ENCODE assay signal across 8 cellular contexts in genomic region chr15:32730677-32731654, GRCh38. TPM values are rescaled to one million over a fixed set of nuclear protein-coding genes. Genes with fewer than 3 reads are reported as not detected.
DNase-seq lines count a peak whose midpoint lies in the region; ATAC-seq, FAIRE-seq and TF ChIP-seq lines count a peak whose summit lies in the region.

No MANE protein-coding gene starts in this region.

- H3K4me1 ChIP-seq in H1 (replicated peaks in 1 of 4; ENCODE audit: control insufficient read depth in 3 of 4, insufficient read depth in 4 of 4, low read length in 3 of 4) (peaks cover 0 to 11% (median 6%) of the 10 kb centered on the region in 4 experiments; a peak in 5 of 7 replicates), esophagus squamous epithelium (peaks cover 0 to 10% (median 0%) of the 10 kb centered on the region in 3 donors)
- H3K4me1 ChIP-seq in CD8-positive, alpha-beta memory T cell (ENCODE audit: insufficient read depth, low read length): no peaks in the 10 kb centered on the region

- no peaks in the 10 kb centered on the region for H3K36me3 Mint-ChIP-seq in naive B cell
- H3K36me3 Mint-ChIP-seq in CD8-positive, alpha-beta memory T cell: no peaks in the 10 kb centered on the region

- no peak overlapping the region for H4K91ac ChIP-seq in H1 (replicated peaks; ENCODE audit: insufficient read length, low read length)

- no peak overlapping the region for H2AK5ac ChIP-seq in H1 (ENCODE audit: low read depth, low read length)

- H3K56ac ChIP-seq in H1 (replicated peaks; ENCODE audit: insufficient read length, low read depth, low read length): no peak overlapping the region

- TF ChIP-seq EP300 in H1 (IDR thresholded peaks at IDR 0.05; ENCODE audit: borderline replicate concordance in 1 of 2, low read depth in 2 of 2, low read length in 2 of 2): no peak

- WGBS in H1 (ENCODE audit: extremely low coverage in 1 of 2, insufficient coverage in 1 of 2, insufficient read length in 1 of 2, insufficient replicate concordance in 2 of 2, low coverage in 1 of 2, low lambda C conversion rate in 2 of 2, missing lambda C conversion rate in 1 of 2), 2 experiments: 51% methylated on average over 27 of the region's 27 CpGs; no CpG with 5 or more reads in 1 of the 2 experiments
- WGBS in esophagus squamous epithelium, 2 donors: 62 to 71% methylated on average over 12 to 19 of the region's 27 CpGs

- no peaks in the 10 kb centered on the region for H4K20me1 ChIP-seq in H1 (replicated peaks in 1 of 2; ENCODE audit: control insufficient read depth in 1 of 2, insufficient read depth in 2 of 2, low read length in 2 of 2)

- H3K4me3 ChIP-seq in H1 (ENCODE audit: extremely low read depth in 1 of 4, insufficient read depth in 2 of 4, low read depth in 3 of 4, low read length in 4 of 4): no peak overlapping the region
- no peak overlapping the region for H3K4me3 ChIP-seq in CD8-positive, alpha-beta memory T cell (ENCODE audit: low read length)
- H3K4me3 ChIP-seq in esophagus squamous epithelium: no peak overlapping the region

- H3K4ac ChIP-seq in H1 (replicated peaks; ENCODE audit: insufficient read length, low read depth, low read length): no peak overlapping the region

- no peak for TF ChIP-seq CTCF in H1 (IDR thresholded peaks at IDR 0.05; ENCODE audit: control extremely low read depth in 1 of 3, insufficient read depth in 1 of 3, low read depth in 1 of 3, low read length in 3 of 3)
- no peak for TF ChIP-seq CTCF in esophagus squamous epithelium (IDR thresholded peaks at IDR 0.05)

- 0 out of 2 replicates have a peak overlapping the region, but pooled peaks have one; percentile 55 for H2BK15ac ChIP-seq in H1 (ENCODE audit: low read length)

- H3K4me2 ChIP-seq in H1 (ENCODE audit: insufficient read depth in 1 of 2, low read depth in 2 of 2, low read length in 2 of 2): peak overlapping the region; percentile 57 to 66

- no peak overlapping the region for H4K5ac ChIP-seq in H1 (ENCODE audit: insufficient read length, low read depth, low read length)

- DNase-seq in DMS53 treated with DMSO at 0.1 percent for 48 hours (lab: John Stamatoyannopoulos, UW; ENCODE audit: unreplicated experiment) (peak; percentile 39), NCI-H2171 treated with DMSO at 0.1 percent for 48 hours (lab: John Stamatoyannopoulos, UW) (peak; percentile 62), H1 (ENCODE audit: low read depth in 1 of 2, low spot score in 2 of 2) (peak in 1 of 2 experiments; percentile 85), naive B cell (no peak), NOMO-1 treated with dmso at 0.1 percent for 144 hours (lab: John Stamatoyannopoulos, UW; ENCODE audit: unreplicated experiment) (no peak), esophagus squamous epithelium (lab: John Stamatoyannopoulos, UW) (no peak)
- DNase-seq in CD8-positive, alpha-beta memory T cell: no peak

- H3K9me3 ChIP-seq in H1 (ENCODE audit: insufficient read depth in 2 of 2, low read depth in 1 of 2, low read length in 1 of 2) (no peaks in the 10 kb centered on the region), esophagus squamous epithelium (peaks cover 0 to 5% (median 0%) of the 10 kb centered on the region in 3 donors)
- H3K9me3 ChIP-seq in CD8-positive, alpha-beta memory T cell (ENCODE audit: low read length): no peaks in the 10 kb centered on the region

- peak overlapping the region; percentile 86; the same call in 1 of the 2 replicates for H2BK12ac ChIP-seq in H1 (ENCODE audit: low read depth, low read length)

- peaks cover 0 to 4% (median 0%) of the 10 kb centered on the region in 3 donors for H3K4me1 Mint-ChIP-seq in naive B cell
- H3K4me1 Mint-ChIP-seq in CD8-positive, alpha-beta memory T cell: no peaks in the 10 kb centered on the region

- H3K27ac ChIP-seq in H1 (ENCODE audit: low read depth, low read length) (no peak overlapping the region), esophagus squamous epithelium (no peak overlapping the region)
- H3K27ac ChIP-seq in CD8-positive, alpha-beta memory T cell (ENCODE audit: low read depth, low read length): no peak overlapping the region

- no peak for TF ChIP-seq POLR2A in H1 (IDR thresholded peaks at IDR 0.05; ENCODE audit: control extremely low read depth in 1 of 2, low read depth in 2 of 2, low read length in 2 of 2)
- no peak for TF ChIP-seq POLR2A in esophagus squamous epithelium (IDR thresholded peaks at IDR 0.05)

- H3K4me3 Mint-ChIP-seq in naive B cell: peak overlapping the region in 5 of 8 donors; percentile 10 to 50 (median 33)
- no peak overlapping the region for H3K4me3 Mint-ChIP-seq in CD8-positive, alpha-beta memory T cell

- H3K27me3 Mint-ChIP-seq in naive B cell: peaks cover 28 to 71% (median 46%) of the 10 kb centered on the region in 3 donors
- H3K27me3 Mint-ChIP-seq in CD8-positive, alpha-beta memory T cell: peaks cover 14 to 37% of the 10 kb centered on the region in 2 donors

- H3K9me3 Mint-ChIP-seq in naive B cell: peaks cover 0 to 16% (median 9%) of the 10 kb centered on the region in 7 donors
- H3K9me3 Mint-ChIP-seq in CD8-positive, alpha-beta memory T cell: peaks cover 0 to 9% (median 2%) of the 10 kb centered on the region in 5 donors

- peak overlapping the region; percentile 96 for H2AFZ ChIP-seq in H1 (ENCODE audit: low read length)

- H3K18ac ChIP-seq in H1 (ENCODE audit: extremely low read depth, low read length): no peak overlapping the region

- H3K23me2 ChIP-seq in H1 (ENCODE audit: low read depth, low read length): peaks cover 2% of the 10 kb centered on the region

- CTCF ChIA-PET in H1 (lab: Charles Lee; ENCODE audit: partially characterized antibody): no interaction called here
- CTCF ChIA-PET in CD8-positive, alpha-beta memory T cell (lab: Charles Lee): no interaction called here

- H3K36me3 ChIP-seq in H1 (ENCODE audit: control insufficient read depth in 2 of 4, insufficient read depth in 4 of 4, low read length in 3 of 4): no peaks in the 10 kb centered on the region
- H3K36me3 ChIP-seq in CD8-positive, alpha-beta memory T cell (ENCODE audit: insufficient read depth, low read length): no peaks in the 10 kb centered on the region
- H3K36me3 ChIP-seq in esophagus squamous epithelium: no peaks in the 10 kb centered on the region

- FAIRE-seq in H1 (lab: Jason Lieb, UNC): peak; percentile 69

- no peak; a peak in 1 of 4 replicates for TF ChIP-seq RAD21 in H1 (IDR thresholded peaks at IDR 0.05 in 1 of 2, conservative IDR thresholded peaks at IDR 0.05 in 1 of 2; ENCODE audit: low read depth in 2 of 2, low read length in 2 of 2)

- H3K79me2 ChIP-seq in H1 (ENCODE audit: control insufficient read depth in 1 of 2, insufficient read depth in 2 of 2, low read length in 2 of 2): no peaks in the 10 kb centered on the region

- no peak overlapping the region for H4K8ac ChIP-seq in H1 (ENCODE audit: extremely low read depth, insufficient read depth, low read length)

- POLR2A ChIA-PET in H1 (lab: Charles Lee; ENCODE audit: partially characterized antibody): no interaction called here
- POLR2A ChIA-PET in CD8-positive, alpha-beta memory T cell (lab: Charles Lee): no interaction called here

- ATAC-seq in naive B cell (ENCODE audit: low read depth in 2 of 2): peak; percentile 42 to 58
- ATAC-seq in HG02571 (IDR thresholded peaks at IDR 0.05; ENCODE audit: unreplicated experiment): no peak

- no peaks in the 10 kb centered on the region; a peak in 1 of 7 replicates for H3K27me3 ChIP-seq in H1 (replicated peaks in 1 of 4; ENCODE audit: control insufficient read depth in 3 of 4, extremely low read depth in 1 of 4, insufficient read depth in 3 of 4, low read length in 3 of 4)
- no peaks in the 10 kb centered on the region for H3K27me3 ChIP-seq in CD8-positive, alpha-beta memory T cell (ENCODE audit: insufficient read depth, low read length, poor library complexity, severe bottlenecking)
- H3K27me3 ChIP-seq in esophagus squamous epithelium: peaks cover 0 to 13% (median 0%) of the 10 kb centered on the region in 4 donors

- no peak overlapping the region for H3K23ac ChIP-seq in H1 (ENCODE audit: insufficient read length)

- peak overlapping the region; percentile 10; the same call in 1 of the 2 replicates for H2BK20ac ChIP-seq in H1 (ENCODE audit: low read length)

- H3K14ac ChIP-seq in H1 (ENCODE audit: insufficient read length): no peak overlapping the region

- no peaks in the 10 kb centered on the region for H3K79me1 ChIP-seq in H1 (ENCODE audit: low read depth, low read length)

- H2BK120ac ChIP-seq in H1 (replicated peaks; ENCODE audit: low read depth, low read length): no peak overlapping the region

- H3K27ac Mint-ChIP-seq in naive B cell: no peak overlapping the region
- H3K27ac Mint-ChIP-seq in CD8-positive, alpha-beta memory T cell: no peak overlapping the region

- H2BK5ac ChIP-seq in H1 (ENCODE audit: low read depth, low read length): 0 out of 2 replicates have a peak overlapping the region, but pooled peaks have one; percentile 46

- H3K9ac ChIP-seq in H1 (replicated peaks in 1 of 4; ENCODE audit: extremely low read depth in 1 of 4, low read depth in 3 of 4, low read length in 3 of 4): no peak overlapping the region

- intact Hi-C loops in esophagus squamous epithelium (cut with DNase I): no loop called here

TF ChIP-seq in H1, 55 proteins besides CTCF, POLR2A, EP300 and RAD21 (continues in another document):
- TF ChIP-seq CHD1 (IDR thresholded peaks at IDR 0.05; ENCODE audit: low read depth, low read length) (no peak), TCF12 (IDR thresholded peaks at IDR 0.05; ENCODE audit: low read depth, low read length) (peak; percentile 69; the same call in 1 of the 2 replicates), SP4 (IDR thresholded peaks at IDR 0.05; ENCODE audit: low read length) (no peak), POLR2AphosphoS5 (IDR thresholded peaks at IDR 0.05; ENCODE audit: low read depth, low read length) (no peak), HDAC6 (IDR thresholded peaks at IDR 0.05; ENCODE audit: low read depth, low read length) (no peak), KDM4A (IDR thresholded peaks at IDR 0.05; ENCODE audit: low read depth, low read length, severe bottlenecking) (no peak), YY1 (IDR thresholded peaks at IDR 0.05; ENCODE audit: low read depth, low read length) (no peak), NANOG (IDR thresholded peaks at IDR 0.05; ENCODE audit: insufficient read depth, low read depth, low read length, poor library complexity, severe bottlenecking) (no peak)

RNA-seq across cellular contexts. Expression of gene GREM1, which starts 13.2 kb away (rescaled TPM):
- total RNA-seq in H1 (2021; fragmentation: NEBNext Ultra II Directional; extraction: Animal tissue kit (Norgen Biotek cat#: 25700)): 0.57 and 1.1 TPM in 2 replicates
- polyA plus RNA-seq in H1 (2011; rRNA removed): 0.12 and 0.33 TPM in 2 replicates
- polyA plus RNA-seq in H1 (2011; cell fraction: cytosol; rRNA removed): 0.21 TPM
- polyA plus RNA-seq in H1 (2011; cell fraction: nucleus; rRNA removed): 1.4 TPM
- polyA plus RNA-seq in H1 (2012, experiment 1 of 2): 0.31 to 1.3 TPM (median 0.62 TPM) in 4 replicates
- 0.07 TPM for polyA plus RNA-seq in H1 (2012, experiment 2 of 2)
- 0.53 TPM for polyA plus RNA-seq in H1 (2013, experiment 1 of 2)
- polyA plus RNA-seq in H1 (2013, experiment 2 of 2): 0.92 TPM
- polyA minus RNA-seq in H1 (2011; rRNA and poly(A)+ RNA removed): 0.44 and 2.6 TPM in 2 replicates
- polyA minus RNA-seq in H1 (2011; cell fraction: cytosol; rRNA and poly(A)+ RNA removed): 0.07 TPM
- polyA minus RNA-seq in H1 (2011; cell fraction: nucleus; rRNA and poly(A)+ RNA removed): 0.50 TPM
- not detected for polyA plus RNA-seq in naive B cell (ENCODE audit: low read depth in 6 of 6)
- not detected for total RNA-seq in CD8-positive, alpha-beta memory T cell
- not detected for polyA plus RNA-seq in CD8-positive, alpha-beta memory T cell
- 10 to 100 TPM in 1 of 4 donors, 1 to 10 TPM in 2, under 1 TPM in 1; 0.30 to 11.6 (median 6.4) TPM for total RNA-seq in esophagus squamous epithelium

Comparison
In these comparisons a context has a peak if more than half of its experiments do, and no peak if none do; other contexts are left out.
1. DNase-seq: peak in DMS53 treated with DMSO at 0.1 percent for 48 hours (single experiment) and NCI-H2171 treated with DMSO at 0.1 percent for 48 hours (single experiment); none in naive B cell (single experiment), NOMO-1 treated with dmso at 0.1 percent for 144 hours (single experiment), CD8-positive, alpha-beta memory T cell (0 of 5) and esophagus squamous epithelium (single experiment).
2. H3K4me3 Mint-ChIP-seq: peak in naive B cell (5 of 8); none in CD8-positive, alpha-beta memory T cell (0 of 7).